Comparison of ENCODE assay signal across 1 cellular context in the genomic region with DNA sequence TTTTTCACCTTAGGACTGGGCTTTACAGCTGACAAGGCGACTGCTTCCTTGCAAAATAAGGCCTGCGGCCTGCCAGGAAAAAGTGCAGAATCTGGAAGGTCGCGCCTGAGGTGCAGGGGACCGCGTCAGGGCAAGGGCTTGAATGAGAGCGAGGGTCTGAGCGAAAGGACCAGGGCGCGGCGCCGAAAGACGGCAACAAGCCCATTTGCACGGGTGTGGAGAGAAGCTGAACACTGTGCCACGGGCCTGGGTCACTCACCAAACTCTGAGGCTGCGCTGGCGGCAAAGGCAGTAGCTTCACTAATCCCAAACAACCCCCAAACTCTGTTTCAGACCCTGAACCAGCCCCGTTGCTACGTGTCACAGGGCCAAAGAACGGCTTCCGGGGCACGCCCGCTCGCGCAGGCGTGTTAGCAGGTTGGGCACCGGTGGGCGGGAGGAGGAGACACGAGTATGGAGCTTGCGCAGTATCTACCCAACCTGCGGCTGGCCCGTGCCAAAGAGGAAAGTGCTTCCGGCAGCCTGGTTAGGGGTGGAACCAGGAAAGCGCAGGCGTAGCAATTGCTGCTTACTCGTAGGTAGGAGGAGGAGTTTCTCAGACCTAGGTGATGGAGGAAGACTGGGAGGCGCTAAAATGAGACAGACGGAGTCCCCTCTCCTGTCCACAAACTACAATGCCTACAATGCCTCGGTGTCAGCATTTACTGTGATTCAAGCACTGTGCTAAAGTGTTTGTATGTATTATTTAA.
TF ChIP-seq lines count a peak whose summit lies in the region.

TSS of gene KCTD16 (plus strand) at position 598 of the 749 bp plus-strand sequence.
TSS of gene YIPF5 (minus strand) at position 384 of the 749 bp plus-strand sequence. CDS start 704 bp downstream, outside the sequence.

TF ChIP-seq in K562, 482 proteins besides CTCF, POLR2A, EP300 and RAD21 (continued from another document):
- TF ChIP-seq E2F6 (IDR thresholded peaks at IDR 0.05; ENCODE audit: borderline replicate concordance in 1 of 2, extremely low read depth in 1 of 2, insufficient read depth in 1 of 2, insufficient read length in 1 of 2, low read depth in 1 of 2, low read length in 1 of 2, poor library complexity in 1 of 2, severe bottlenecking in 1 of 2) (peak; percentile 33 to 55), CXXC5 (CRISPR knock-in tag; IDR thresholded peaks at IDR 0.05) (peak; percentile 57), PHF8 (IDR thresholded peaks at IDR 0.05; ENCODE audit: borderline replicate concordance, low read length) (peak; percentile 96), ZNF740 (CRISPR knock-in tag; IDR thresholded peaks at IDR 0.05) (no peak), ZNF740 (tag; IDR thresholded peaks at IDR 0.05) (no peak), MCM5 (IDR thresholded peaks at IDR 0.05; ENCODE audit: low read depth) (no peak), ELF1 (tag; IDR thresholded peaks at IDR 0.05) (peak; percentile 81), SUPT5H (IDR thresholded peaks at IDR 0.05) (peak; percentile 89), ARID3A (IDR thresholded peaks at IDR 0.05; ENCODE audit: borderline replicate concordance, low read depth, low read length) (no peak), STAT6 (CRISPR knock-in tag; IDR thresholded peaks at IDR 0.05) (0 out of 2 replicates have a peak, but pooled peaks have one; percentile 54), ZNF699 (CRISPR knock-in tag; IDR thresholded peaks at IDR 0.05; ENCODE audit: insufficient replicate concordance) (no peak), CC2D1A (IDR thresholded peaks at IDR 0.05) (no peak), ZBTB7A (IDR thresholded peaks at IDR 0.05; ENCODE audit: borderline replicate concordance, control insufficient read depth, low read depth, low read length) (peak; percentile 53; the same call in 1 of the 2 replicates), TAF9B (IDR thresholded peaks at IDR 0.05; ENCODE audit: partially characterized antibody) (peak; percentile 72), ZNF121 (CRISPR knock-in tag; conservative IDR thresholded peaks at IDR 0.05) (no peak), RFX1 (IDR thresholded peaks at IDR 0.05) (peak; percentile 72), CREM (IDR thresholded peaks at IDR 0.05; ENCODE audit: low read depth) (peak; percentile 85)
